21 cellular contexts compared by ENCODE assay signal in genomic region chr10:42988069-42988468, GRCh38.
A peak's percentile ranks its signal among the peaks of the same experiment; 100 is the strongest.
DNase-seq lines count a peak whose midpoint lies in the region; ATAC-seq and TF ChIP-seq lines count a peak whose summit lies in the region.
"Had no signal": no experiment of that assay in that cellular context is flagged by ENCODE, and none has a peak within 500 bp of the region (broad histone marks: within the 10 kb centered on the region; RNA-seq: fewer than 3 reads in every experiment).

No MANE protein-coding gene starts in this region.

- intact Hi-C loops in esophagus muscularis mucosa (cut with DNase I), result no loop called here

- TF ChIP-seq CTCF in esophagus muscularis mucosa (IDR thresholded peaks at IDR 0.05), result no peak

- H2AFZ ChIP-seq in neuronal stem cell (ENCODE audit: low read length), result no peak overlapping the region
- H2AFZ ChIP-seq: GM23248 had no signal

- no peak overlapping the region for H2BK15ac ChIP-seq in neuronal stem cell (ENCODE audit: low read length)

- peak overlapping the region; percentile 93 for H2AK5ac ChIP-seq in neuronal stem cell (ENCODE audit: low read depth, low read length)

- WGBS in esophagus muscularis mucosa, result 87% methylated on average over 5 of the region's 7 CpGs
- no CpG with 5 or more reads among the region's 7 CpGs for WGBS in neuronal stem cell (ENCODE audit: extremely low coverage in 2 of 2, insufficient read length in 2 of 2, insufficient replicate concordance in 1 of 2), 2 donors

- no peak overlapping the region for H4K8ac ChIP-seq in neuronal stem cell (ENCODE audit: low read depth, low read length)

- no peak overlapping the region for H3K4me3 ChIP-seq in BLaER1 treated with 17β-estradiol and CSF1 and Interleukin-3, amounts not matched to agents 10 nM and 100 nM
- H3K4me3 ChIP-seq in H7 (ENCODE audit: insufficient read depth, low read depth, low read length) (no peak overlapping the region), esophagus muscularis mucosa (no peak overlapping the region), neuronal stem cell (ENCODE audit: low read length in 2 of 2) (no peak overlapping the region)
- H3K4me3 ChIP-seq: GM23248, K562 had no signal

- H4K91ac ChIP-seq in neuronal stem cell (ENCODE audit: low read depth, low read length, poor library complexity), result no peak overlapping the region

- H3K79me1 ChIP-seq in neuronal stem cell (ENCODE audit: low read depth, low read length), result no peaks in the 10 kb centered on the region

- DNase-seq in H7, result peak; percentile 31
- peak; percentile 60 for DNase-seq in esophagus muscularis mucosa (ENCODE audit: extremely low spot score)
- DNase-seq in neuronal stem cell (ENCODE audit: low spot score), result no peak
- DNase-seq in putamen (ENCODE audit: low spot score), result no peak
- no peak for DNase-seq in HuH-7 (ENCODE audit: low spot score)
- DNase-seq in NCI-H1092 treated with DMSO at 0.1 percent for 48 hours (lab: John Stamatoyannopoulos, UW), result no peak
- DNase-seq: DMS 273 treated with DMSO at 0.1 percent for 48 hours, DND-41, GM23248, NCI-H1105 treated with DMSO at 0.1 percent for 48 hours, NCI-H1694 treated with DMSO at 0.1 percent for 48 hours, NCI-H2107, NCI-H510A treated with DMSO at 0.1 percent for 48 hours, NCI-H82, PC-3, SIG-M5 had no signal

- no peak for TF ChIP-seq EP300 in esophagus muscularis mucosa (IDR thresholded peaks at IDR 0.05)

- H3K18ac ChIP-seq in neuronal stem cell (ENCODE audit: low read length), result peak overlapping the region; percentile 15

- H3K36me3 ChIP-seq in BLaER1 treated with 17β-estradiol and CSF1 and Interleukin-3, amounts not matched to agents 10 nM and 100 nM, result no peaks in the 10 kb centered on the region
- H3K36me3 ChIP-seq in H7 (replicated peaks; ENCODE audit: control insufficient read depth, insufficient read depth, low read length), result no peaks in the 10 kb centered on the region
- H3K36me3 ChIP-seq in esophagus muscularis mucosa, result no peaks in the 10 kb centered on the region
- H3K36me3 ChIP-seq in neuronal stem cell (replicated peaks in 1 of 2; ENCODE audit: control insufficient read depth in 2 of 2, insufficient read depth in 2 of 2, low read length in 2 of 2), result no peaks in the 10 kb centered on the region

- H3K27ac ChIP-seq in BLaER1 treated with 17β-estradiol and CSF1 and Interleukin-3, amounts not matched to agents 10 nM and 100 nM, result peak overlapping the region in 6 of 11 experiments; percentile 15 to 50 (median 36); a peak in 7 of 22 replicates
- H3K27ac ChIP-seq in esophagus muscularis mucosa (replicated peaks in 1 of 4) (no peak overlapping the region), neuronal stem cell (replicated peaks; ENCODE audit: low read length) (no peak overlapping the region)
- H3K27ac ChIP-seq: GM23248, RWPE1 had no signal

- no peak overlapping the region for H2BK5ac ChIP-seq in neuronal stem cell (ENCODE audit: low read length)

- H3K4me2 ChIP-seq in BLaER1 treated with 17β-estradiol and CSF1 and Interleukin-3, amounts not matched to agents 10 nM and 100 nM, result peak overlapping the region; percentile 59 to 86 (median 75)
- no peak overlapping the region for H3K4me2 ChIP-seq in neuronal stem cell (ENCODE audit: insufficient read depth, low read length, poor library complexity, severe bottlenecking)

- H3K4me1 ChIP-seq in BLaER1 treated with 17β-estradiol and CSF1 and Interleukin-3, amounts not matched to agents 10 nM and 100 nM, result peaks cover 41 to 77% (median 60%) of the 10 kb centered on the region in 10 experiments
- H3K4me1 ChIP-seq in esophagus muscularis mucosa (no peaks in the 10 kb centered on the region), neuronal stem cell (ENCODE audit: control insufficient read depth in 2 of 2, insufficient read depth in 1 of 2, low read depth in 1 of 2, low read length in 2 of 2) (peaks cover 2 to 8% of the 10 kb centered on the region in 2 donors)

- H3K9me3 ChIP-seq in BLaER1 treated with 17β-estradiol and CSF1 and Interleukin-3, amounts not matched to agents 10 nM and 100 nM (replicated peaks in 1 of 11), result no peaks in the 10 kb centered on the region
- H3K9me3 ChIP-seq in esophagus muscularis mucosa (no peaks in the 10 kb centered on the region), neuronal stem cell (replicated peaks in 1 of 2; ENCODE audit: control insufficient read depth in 2 of 2, insufficient read depth in 1 of 2, low read depth in 1 of 2, low read length in 2 of 2) (no peaks in the 10 kb centered on the region)

- H3K27me3 ChIP-seq in BLaER1 treated with 17β-estradiol and CSF1 and Interleukin-3, amounts not matched to agents 10 nM and 100 nM, result no peaks in the 10 kb centered on the region
- no peaks in the 10 kb centered on the region for H3K27me3 ChIP-seq in H7 (ENCODE audit: control insufficient read depth, insufficient read depth, low read length)
- H3K27me3 ChIP-seq in esophagus muscularis mucosa, result peaks cover 0 to 11% (median 0%) of the 10 kb centered on the region in 4 donors
- H3K27me3 ChIP-seq in neuronal stem cell (ENCODE audit: control insufficient read depth in 3 of 3, insufficient read depth in 3 of 3, low read depth in 1 of 3, low read length in 3 of 3), result no peaks in the 10 kb centered on the region

- H2BK120ac ChIP-seq in neuronal stem cell (ENCODE audit: low read depth, low read length), result no peak overlapping the region

- no peak for TF ChIP-seq POLR2A in esophagus muscularis mucosa (IDR thresholded peaks at IDR 0.05; ENCODE audit: low read depth)

- ATAC-seq in HG03469 (IDR thresholded peaks at IDR 0.05; ENCODE audit: unreplicated experiment), result no peak
- ATAC-seq: HCT116, K562, PC-3 had no signal

- H4K20me1 ChIP-seq in BLaER1 treated with 17β-estradiol and CSF1 and Interleukin-3, amounts not matched to agents 10 nM and 100 nM, result no peaks in the 10 kb centered on the region

- no peak overlapping the region for H3K23ac ChIP-seq in neuronal stem cell (ENCODE audit: low read depth, low read length, poor library complexity)

- H2BK12ac ChIP-seq in neuronal stem cell (ENCODE audit: low read length), result no peak overlapping the region

- no peak overlapping the region for H3K4ac ChIP-seq in neuronal stem cell (ENCODE audit: low read length)

- no peak overlapping the region for H3K14ac ChIP-seq in neuronal stem cell (ENCODE audit: low read length)

- H3K9ac ChIP-seq in BLaER1 treated with 17β-estradiol and CSF1 and Interleukin-3, amounts not matched to agents 10 nM and 100 nM, result peak overlapping the region in 1 of 11 experiments; percentile 25; a peak in 2 of 22 replicates
- H3K9ac ChIP-seq in neuronal stem cell (ENCODE audit: low read depth, low read length, poor library complexity), result no peak overlapping the region
- H3K9ac ChIP-seq: GM23248 had no signal

Comparison
In these comparisons a context has a peak if more than half of its experiments do, and no peak if none do; other contexts are left out.
1. H3K27ac ChIP-seq: peak in BLaER1 treated with 17β-estradiol and CSF1 and Interleukin-3, amounts not matched to agents 10 nM and 100 nM (6 of 11); none in esophagus muscularis mucosa (0 of 4) and neuronal stem cell (single experiment).
2. DNase-seq: peak in H7 (single experiment) and esophagus muscularis mucosa (single experiment); none in neuronal stem cell (single experiment), putamen (single experiment), HuH-7 (single experiment) and NCI-H1092 treated with DMSO at 0.1 percent for 48 hours (single experiment).